1 cellular context compared by ENCODE assay signal in the genomic region with DNA sequence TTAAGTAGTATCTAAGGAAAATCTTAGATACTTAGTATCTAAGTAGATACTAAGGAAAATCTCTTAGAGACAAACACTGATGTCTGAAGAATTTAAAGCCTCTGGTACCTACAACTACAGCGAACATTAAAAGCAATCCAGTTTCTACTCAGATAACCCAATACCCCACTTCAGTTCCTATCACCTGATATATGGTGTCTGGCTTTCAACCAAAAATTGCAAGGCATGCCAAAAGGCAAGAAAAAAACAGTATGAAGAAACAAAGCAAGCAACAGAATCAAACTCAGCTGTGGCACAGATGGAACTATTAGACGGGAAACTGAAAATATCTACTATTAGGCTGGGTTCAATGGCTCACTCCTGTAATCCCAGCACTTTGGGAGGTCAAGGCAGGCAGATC.
TF ChIP-seq lines count a peak whose summit lies in the region.

No MANE protein-coding gene starts in this region.

TF ChIP-seq in endothelial cell of umbilical vein, 7 proteins besides CTCF, POLR2A, EP300 and RAD21 (continued from another document):
- TF ChIP-seq GATA2 (IDR thresholded peaks at IDR 0.05; ENCODE audit: insufficient read depth, insufficient read length, low read depth, low read length) (no peak), FOS (IDR thresholded peaks at IDR 0.05; ENCODE audit: borderline replicate concordance, insufficient read depth, low read length) (no peak)
